8 cellular contexts compared by ENCODE assay signal in genomic region chr16:30526137-30526822, GRCh38. TPM values are rescaled to one million over a fixed set of nuclear protein-coding genes. Genes with fewer than 3 reads are reported as not detected.
DNase-seq lines count a peak whose midpoint lies in the region; ATAC-seq and TF ChIP-seq lines count a peak whose summit lies in the region.

TSS of gene ZNF768 (minus strand) at chr16:30526566. CDS start at chr16:30526413, 153 bp downstream.

- peak within 1 kb of the TSS; percentile 86 for H3K9ac ChIP-seq in trophoblast cell (ENCODE audit: low read length)

- H2BK120ac ChIP-seq in trophoblast cell (ENCODE audit: insufficient read depth, low read length, poor library complexity): peak within 1 kb of the TSS; percentile 71

- H3K27me3 ChIP-seq in trophoblast cell (ENCODE audit: insufficient read depth, low read length): no peaks in the 10 kb centered on the region

- peaks cover 1% of the 10 kb centered on the region for H3K9me3 ChIP-seq in trophoblast cell (ENCODE audit: insufficient read depth, low read depth, low read length)

- no peak within 1 kb of the TSS for H3K23ac ChIP-seq in trophoblast cell (ENCODE audit: low read length)

- intact Hi-C loops in left cardiac atrium (cut with DNase I): loop anchor here in 1 of 2 donors (5.0 kb wide), 2 partner anchors 46 to 79 kb away; partner anchors contain the start of genes SEPHS2 and ZNF688

- DNase-seq in NCI-H1694 (lab: John Stamatoyannopoulos, UW) (peak; percentile 1), NCI-H1694 treated with DMSO at 0.1 percent for 48 hours (lab: John Stamatoyannopoulos, UW) (no peak), HFF-Myc (ENCODE audit: extremely low read depth, low read depth) (no peak), NOMO-1 (lab: John Stamatoyannopoulos, UW; ENCODE audit: unreplicated experiment in 2 of 2) (peak; percentile 47 to 48), left cardiac atrium (peak; percentile 70), trophoblast cell (no peak)

- peak within 1 kb of the TSS; percentile 66 for H3K4ac ChIP-seq in trophoblast cell (ENCODE audit: low read depth, low read length)

- H3K36me3 ChIP-seq in trophoblast cell (ENCODE audit: control insufficient read depth in 1 of 2, insufficient read depth in 2 of 2, low read length in 2 of 2): peaks cover 14 to 15% of the 10 kb centered on the region in 2 experiments

- H3K4me3 ChIP-seq in HFF-Myc (replicated peaks; ENCODE audit: low read depth, low read length): peak within 1 kb of the TSS; percentile 68
- H3K4me3 ChIP-seq in trophoblast cell (ENCODE audit: low read depth, low read length): peak within 1 kb of the TSS; percentile 84

- peak within 1 kb of the TSS; percentile 83 for H4K12ac ChIP-seq in trophoblast cell (ENCODE audit: low read depth, low read length)

- H3K79me2 ChIP-seq in trophoblast cell (ENCODE audit: control insufficient read depth, insufficient read depth, low read length, poor library complexity): peaks cover 6% of the 10 kb centered on the region

- no peak within 1 kb of the TSS for H2BK12ac ChIP-seq in trophoblast cell (ENCODE audit: low read length)

- WGBS in adipose tissue, 3 donors: 1% methylated on average over 49 to 73 of the region's 73 CpGs
- no CpG with 5 or more reads among the region's 73 CpGs for WGBS in trophoblast cell (ENCODE audit: extremely low coverage, insufficient coverage, insufficient read length)

- peak within 1 kb of the TSS; percentile 93 for H2BK5ac ChIP-seq in trophoblast cell (ENCODE audit: low read depth, low read length, poor library complexity)

- peak within 1 kb of the TSS; percentile 72 for H2AFZ ChIP-seq in trophoblast cell (ENCODE audit: insufficient read depth, low read length, poor library complexity)

- H3K4me1 ChIP-seq in trophoblast cell (ENCODE audit: control insufficient read depth in 1 of 2, insufficient read depth in 2 of 2, low read length in 2 of 2): peaks cover 3 to 14% of the 10 kb centered on the region in 2 experiments

- H3K79me1 ChIP-seq in trophoblast cell (ENCODE audit: low read length): peaks cover 11% of the 10 kb centered on the region

- ATAC-seq in left cardiac atrium: peak; percentile 58 to 67
- ATAC-seq in GM18870 (IDR thresholded peaks at IDR 0.05; ENCODE audit: unreplicated experiment): no peak

- no peak for TF ChIP-seq CTCF in HFF-Myc (IDR thresholded peaks at IDR 0.05; ENCODE audit: low read depth, low read length, missing control alignments)

- H3K27ac ChIP-seq in adipose tissue (ENCODE audit: low read depth, low read length) (peak within 1 kb of the TSS; percentile 85), trophoblast cell (ENCODE audit: low read depth, low read length) (peak within 1 kb of the TSS; percentile 89)

- H3K4me2 ChIP-seq in trophoblast cell (ENCODE audit: low read length): peak within 1 kb of the TSS; percentile 94

- peak within 1 kb of the TSS; percentile 52 for H2AK5ac ChIP-seq in trophoblast cell (ENCODE audit: low read length)

- peak within 1 kb of the TSS; percentile 89 for H4K91ac ChIP-seq in trophoblast cell (ENCODE audit: low read depth, low read length)

- H3K14ac ChIP-seq in trophoblast cell (ENCODE audit: low read length): peak within 1 kb of the TSS; percentile 88

- peak within 1 kb of the TSS; percentile 94 for H3K18ac ChIP-seq in trophoblast cell (ENCODE audit: low read length)

- H4K8ac ChIP-seq in trophoblast cell (ENCODE audit: low read depth, low read length): peak within 1 kb of the TSS; percentile 91

RNA-seq across cellular contexts. Expression of gene ZNF768, which starts in this region (rescaled TPM):
- polyA plus RNA-seq in adipose tissue: 10 to 100 TPM; 17.8 to 33.9 (median 22.3) TPM
- 10 to 100 TPM; 46.4 to 55.5 TPM for total RNA-seq in left cardiac atrium
- polyA plus RNA-seq in trophoblast cell (2013): 21.5 and 22.4 TPM in 2 replicates

Comparison
In these comparisons a context has a peak if more than half of its experiments do, and no peak if none do; other contexts are left out.
1. DNase-seq: peak in NCI-H1694 (single experiment), NOMO-1 (2 of 2) and left cardiac atrium (single experiment); none in NCI-H1694 treated with DMSO at 0.1 percent for 48 hours (single experiment), HFF-Myc (single experiment) and trophoblast cell (0 of 2).